Comparison of ENCODE assay signal across 1 cellular context in the genomic region with DNA sequence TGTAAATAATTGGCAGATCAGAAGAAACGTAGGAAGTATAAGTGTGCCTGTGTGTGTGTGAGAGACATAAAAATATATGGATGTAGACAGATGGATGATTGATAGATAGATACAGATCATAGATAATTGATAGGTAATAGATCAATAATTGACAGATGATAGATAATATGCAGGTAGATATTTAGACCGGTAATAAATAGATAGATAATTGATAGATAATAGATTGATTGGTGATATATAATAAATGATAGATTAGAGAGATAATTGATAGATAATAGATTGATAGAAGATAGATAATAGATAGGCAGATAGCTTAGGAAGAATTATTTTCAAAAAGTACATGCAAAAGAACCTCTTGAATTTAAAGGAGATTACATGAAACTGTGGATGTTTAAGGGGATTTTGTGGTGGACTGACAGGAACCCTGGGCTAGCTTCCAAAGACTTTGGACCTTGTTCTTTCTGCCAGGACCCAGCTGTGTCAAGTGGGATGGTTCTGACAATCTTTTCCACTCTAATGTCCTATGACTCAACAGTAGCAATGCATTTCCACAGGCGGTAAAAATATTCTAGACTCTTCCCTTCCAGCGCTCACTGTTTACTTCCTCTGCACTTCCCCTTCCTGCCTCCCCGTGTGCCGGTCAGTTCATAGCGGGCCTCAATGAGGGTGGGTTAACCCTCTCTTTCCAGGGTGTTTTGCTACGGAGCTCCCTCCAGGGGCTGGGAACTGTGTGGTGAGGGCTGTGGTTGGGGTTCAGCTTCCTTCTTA.
TF ChIP-seq lines count a peak whose summit lies in the region.

No MANE protein-coding gene starts in this region.

TF ChIP-seq in H1, 55 proteins besides CTCF, POLR2A, EP300 and RAD21 (continued from another document):
- TF ChIP-seq CHD7 (IDR thresholded peaks at IDR 0.05; ENCODE audit: insufficient replicate concordance, low read length), result no peak
- TF ChIP-seq, protein P1, sequence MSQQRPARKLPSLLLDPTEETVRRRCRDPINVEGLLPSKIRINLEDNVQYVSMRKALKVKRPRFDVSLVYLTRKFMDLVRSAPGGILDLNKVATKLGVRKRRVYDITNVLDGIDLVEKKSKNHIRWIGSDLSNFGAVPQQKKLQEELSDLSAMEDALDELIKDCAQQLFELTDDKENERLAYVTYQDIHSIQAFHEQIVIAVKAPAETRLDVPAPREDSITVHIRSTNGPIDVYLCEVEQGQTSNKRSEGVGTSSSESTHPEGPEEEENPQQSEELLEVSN (IDR thresholded peaks at IDR 0.05), result no peak
- TF ChIP-seq FOSL1 (IDR thresholded peaks at IDR 0.05; ENCODE audit: insufficient read depth, low read depth, low read length), result no peak
- TF ChIP-seq SP1 (IDR thresholded peaks at IDR 0.05; ENCODE audit: low read depth, low read length), result no peak
- TF ChIP-seq JUND (IDR thresholded peaks at IDR 0.05; ENCODE audit: low read length), result no peak
- no peak for TF ChIP-seq CEBPB (IDR thresholded peaks at IDR 0.05; ENCODE audit: low read depth, low read length)
- no peak for TF ChIP-seq KDM4A (IDR thresholded peaks at IDR 0.05; ENCODE audit: low read depth, low read length, severe bottlenecking)
- no peak for TF ChIP-seq TCF12 (IDR thresholded peaks at IDR 0.05; ENCODE audit: low read depth, low read length)
- no peak for TF ChIP-seq NRF1 (IDR thresholded peaks at IDR 0.05; ENCODE audit: low read depth, low read length)
